22 cellular contexts compared by ENCODE assay signal in the genomic region with DNA sequence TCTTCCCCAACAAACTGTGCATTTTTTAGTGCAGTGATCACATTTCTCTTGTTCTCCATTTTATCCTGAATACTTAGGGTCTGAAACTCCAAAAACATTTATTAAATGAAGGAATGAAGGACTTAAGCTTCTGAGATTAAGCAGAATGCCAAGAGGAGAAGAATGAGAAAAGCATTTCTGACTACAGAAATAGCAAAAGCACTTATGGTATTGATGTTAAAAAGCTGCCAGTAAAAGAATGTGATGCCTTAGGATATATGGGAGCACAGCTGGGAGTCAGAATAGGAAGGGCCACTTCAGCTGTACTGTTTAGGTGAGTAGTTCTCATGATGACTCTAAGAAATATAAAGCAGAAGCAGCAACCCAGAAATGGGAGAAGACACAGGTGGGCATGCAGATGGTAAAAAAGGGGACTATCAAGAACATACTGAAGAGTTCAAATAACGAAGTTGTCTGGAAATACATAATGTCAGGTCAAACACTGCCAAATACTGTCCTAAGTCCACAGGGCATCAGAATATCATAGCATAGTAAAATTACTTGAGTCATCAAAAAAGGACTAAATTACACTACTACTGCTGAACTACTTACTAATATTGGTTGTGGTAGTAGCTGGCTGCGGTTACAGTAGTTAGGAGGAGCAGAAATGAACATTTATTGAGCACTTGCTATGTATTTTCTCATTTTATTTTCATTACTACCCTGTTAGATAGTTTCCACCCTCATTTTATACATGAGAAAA.
A peak's percentile ranks its signal among the peaks of the same experiment; 100 is the strongest.
DNase-seq lines count a peak whose midpoint lies in the region; ATAC-seq, FAIRE-seq and TF ChIP-seq lines count a peak whose summit lies in the region.
"Had no signal": no experiment of that assay in that cellular context is flagged by ENCODE, and none has a peak within 500 bp of the region (broad histone marks: within the 10 kb centered on the region; RNA-seq: fewer than 3 reads in every experiment).

No MANE protein-coding gene starts in this region.

- POLR2A ChIA-PET in Caco-2 (lab: Charles Lee) = no interaction called here

- H3K4me1 Mint-ChIP-seq in Caco-2 (ENCODE audit: low read depth, unreplicated experiment) = peaks cover 14% of the 10 kb centered on the region
- peaks cover 39% of the 10 kb centered on the region for H3K4me1 Mint-ChIP-seq in HFFc6 (ENCODE audit: low read depth)
- H3K4me1 Mint-ChIP-seq in chondrocyte (ENCODE audit: low read depth) = peaks cover 26% of the 10 kb centered on the region
- H3K4me1 Mint-ChIP-seq in osteocyte (ENCODE audit: unreplicated experiment) = peaks cover 16% of the 10 kb centered on the region
- H3K4me1 Mint-ChIP-seq: CD8-positive, alpha-beta memory T cell; GM23338 had no signal

- no peak for TF ChIP-seq CTCF in Caco-2 (IDR thresholded peaks at IDR 0.05; ENCODE audit: insufficient read depth in 1 of 2, low read depth in 1 of 2, low read length in 1 of 2, severe bottlenecking in 1 of 2, unreplicated experiment in 1 of 2)
- TF ChIP-seq CTCF in HFFc6 (IDR thresholded peaks at IDR 0.05) = no peak
- TF ChIP-seq CTCF in chondrocyte (IDR thresholded peaks at IDR 0.05) = no peak
- no peak for TF ChIP-seq CTCF in osteocyte (IDR thresholded peaks at IDR 0.05)

- intact Hi-C loops in Caco-2 (cut with micrococcal nuclease; ENCODE audit: unreplicated experiment) = loop anchor here (5.0 kb wide), 1 partner anchor 58 kb away; no protein-coding TSS in a partner anchor

- H3K4me3 Mint-ChIP-seq in Caco-2 (ENCODE audit: unreplicated experiment) = no peak overlapping the region
- no peak overlapping the region for H3K4me3 Mint-ChIP-seq in HFFc6
- no peak overlapping the region for H3K4me3 Mint-ChIP-seq in chondrocyte (ENCODE audit: unreplicated experiment)
- no peak overlapping the region for H3K4me3 Mint-ChIP-seq in osteocyte (ENCODE audit: unreplicated experiment)
- H3K4me3 Mint-ChIP-seq: GM23338 had no signal

- DNase-seq in Caco-2 = no peak
- no peak for DNase-seq in HFFc6
- no peak for DNase-seq in chondrocyte (ENCODE audit: low spot score)
- no peak for DNase-seq in osteocyte (ENCODE audit: extremely low spot score, unreplicated experiment)
- DNase-seq in GM12891 (ENCODE audit: insufficient read length, low spot score) = no peak
- DNase-seq in stimulated activated CD4-positive, alpha-beta T cell treated with anti-CD3 and anti-CD28 coated beads, Interleukin-4, amount 100 ng/mL, for 4 hours = no peak
- DNase-seq: ACHN; BE2C; C1 segment of cervical spinal cord; CD4-positive, CD25-positive, alpha-beta regulatory T cell; CD8-positive, alpha-beta memory T cell; COR-L47; DMS79; GF-D8; H7; Karpas-422; KBM-7 had no signal

- no peaks in the 10 kb centered on the region for H3K36me3 ChIP-seq in Caco-2 (ENCODE audit: control insufficient read depth, insufficient read depth, low read length)
- H3K36me3 ChIP-seq: BE2C had no signal

- no peak for FAIRE-seq in GM12891 (lab: Jason Lieb, UNC)
- FAIRE-seq: D721Med had no signal

- BruUV-seq in Caco-2 (replicated peaks; lab: Mats Ljungman, UMichigan) = no TSS peak

- no peak for TF ChIP-seq POLR2A in GM12891 (IDR thresholded peaks at IDR 0.05; ENCODE audit: low read depth, low read length)

- no peak overlapping the region for H3K4me3 ChIP-seq in Caco-2 (ENCODE audit: low read depth, low read length)
- H3K4me3 ChIP-seq: GM23338 had no signal

- H3K9me3 ChIP-seq in Caco-2 = 0 out of 2 replicates have a peak, but pooled peaks cover 3% of the 10 kb centered on the region
- H3K9me3 ChIP-seq: BE2C had no signal

- H3K27ac Mint-ChIP-seq in Caco-2 (ENCODE audit: unreplicated experiment) (peak overlapping the region; percentile 8), HFFc6 (peak overlapping the region; percentile 1; the same call in 1 of the 2 replicates), chondrocyte (ENCODE audit: unreplicated experiment) (peak overlapping the region; percentile 27), osteocyte (ENCODE audit: unreplicated experiment) (peak overlapping the region; percentile 21)
- H3K27ac Mint-ChIP-seq: GM23338 had no signal

- ATAC-seq in GM18873 (IDR thresholded peaks at IDR 0.05; ENCODE audit: low FRiP score, unreplicated experiment) (no peak), HG02870 (IDR thresholded peaks at IDR 0.05; ENCODE audit: unreplicated experiment) (no peak)
- ATAC-seq: GM23338, HCT116 had no signal

- H3K36me3 Mint-ChIP-seq in Caco-2 (ENCODE audit: insufficient read depth, unreplicated experiment) = peaks cover 12% of the 10 kb centered on the region
- H3K36me3 Mint-ChIP-seq in HFFc6 (ENCODE audit: low read depth) = peaks cover 17% of the 10 kb centered on the region
- no peaks in the 10 kb centered on the region for H3K36me3 Mint-ChIP-seq in chondrocyte (ENCODE audit: low read depth)
- H3K36me3 Mint-ChIP-seq in osteocyte (ENCODE audit: unreplicated experiment) = peaks cover 2% of the 10 kb centered on the region

- no peaks in the 10 kb centered on the region for H3K9me3 Mint-ChIP-seq in Caco-2 (ENCODE audit: unreplicated experiment)
- H3K9me3 Mint-ChIP-seq in HFFc6 = peaks cover 8% of the 10 kb centered on the region; the same call in 1 of the 2 replicates
- H3K9me3 Mint-ChIP-seq in chondrocyte (ENCODE audit: low read depth) = no peaks in the 10 kb centered on the region
- H3K9me3 Mint-ChIP-seq in osteocyte (ENCODE audit: unreplicated experiment) = no peaks in the 10 kb centered on the region

- H3K27me3 Mint-ChIP-seq in Caco-2 (ENCODE audit: insufficient read depth, unreplicated experiment) (no peaks in the 10 kb centered on the region), HFFc6 (ENCODE audit: insufficient read depth) (peaks cover 2% of the 10 kb centered on the region; the same call in 1 of the 2 replicates), chondrocyte (ENCODE audit: low read depth) (no peaks in the 10 kb centered on the region), osteocyte (ENCODE audit: unreplicated experiment) (no peaks in the 10 kb centered on the region)
- H3K27me3 Mint-ChIP-seq: CD4-positive, CD25-positive, alpha-beta regulatory T cell; CD8-positive, alpha-beta memory T cell had no signal

- CTCF ChIA-PET in Caco-2 (lab: Charles Lee) = interaction anchor here (0.8 kb wide), 1 partner anchor 16 kb away, joined by 3 read pairs; no protein-coding TSS in a partner anchor

- H3K27me3 ChIP-seq in Caco-2 (replicated peaks; ENCODE audit: control insufficient read depth, insufficient read depth, low read length) = no peaks in the 10 kb centered on the region
- H3K27me3 ChIP-seq: BE2C had no signal

- H3K4me1 ChIP-seq in Caco-2 = peaks cover 31% of the 10 kb centered on the region
- H3K4me1 ChIP-seq: BE2C had no signal

TF ChIP-seq in GM12891, 5 proteins besides CTCF, POLR2A, EP300 and RAD21:
- TF ChIP-seq POU2F2 (IDR thresholded peaks at IDR 0.05; ENCODE audit: low read depth, low read length) = no peak
- no peak for TF ChIP-seq POLR2AphosphoS5 (IDR thresholded peaks at IDR 0.05; ENCODE audit: low read depth, low read length)
- no peak for TF ChIP-seq SPI1 (IDR thresholded peaks at IDR 0.05; ENCODE audit: low read depth, low read length)
- no peak for TF ChIP-seq PAX5 (IDR thresholded peaks at IDR 0.05; ENCODE audit: insufficient read depth, low read length, severe bottlenecking)
- TF ChIP-seq TAF1 (IDR thresholded peaks at IDR 0.05; ENCODE audit: low read depth, low read length) = no peak
